Comparison of ENCODE assay signal across 24 cellular contexts in genomic region chr20:34254979-34255378, GRCh38. TPM values are rescaled to one million over a fixed set of nuclear protein-coding genes. Genes with fewer than 3 reads are reported as not detected.
"Had no signal": no experiment of that assay in that cellular context is flagged by ENCODE, and none has a peak within 500 bp of the region (broad histone marks: within the 10 kb centered on the region; RNA-seq: fewer than 3 reads in every experiment).

No MANE protein-coding gene starts in this region.

- DNase-seq: effector CD8-positive, alpha-beta T cell; gastrocnemius medialis; immature natural killer cell; mesenchymal stem cell; stimulated activated naive B cell treated with anti-CD40 and anti-IgM and Interleukin-4, amounts not matched to agents 10 μg/mL and 1 μg/mL and 100 μg/mL, for 72 hours had no signal

- ATAC-seq: gastrocnemius medialis; naive thymus-derived CD4-positive, alpha-beta T cell had no signal

- H3K27ac ChIP-seq: colonic mucosa, epithelial cell of prostate, gastrocnemius medialis, heart right ventricle, neural progenitor cell, right atrium auricular region, skin epidermis, suprapubic skin, transverse colon, upper lobe of right lung, vagina had no signal

- H3K36me3 ChIP-seq: colonic mucosa, gastrocnemius medialis, heart right ventricle, neural progenitor cell, prostate gland, right atrium auricular region, suprapubic skin, transverse colon, upper lobe of right lung, vagina had no signal

- H3K27me3 ChIP-seq: colonic mucosa, gastrocnemius medialis, heart right ventricle, neural progenitor cell, right atrium auricular region, suprapubic skin, transverse colon, upper lobe of right lung, vagina had no signal

- H3K4me3 ChIP-seq: colonic mucosa, gastrocnemius medialis, heart right ventricle, neural progenitor cell, prostate gland, right atrium auricular region, skin epidermis, suprapubic skin, transverse colon, upper lobe of right lung, vagina had no signal

- H3K4me1 ChIP-seq: colonic mucosa, gastrocnemius medialis, neural progenitor cell, right atrium auricular region, suprapubic skin, transverse colon, upper lobe of right lung, vagina had no signal

- H3K9me3 ChIP-seq: colonic mucosa, gastrocnemius medialis, heart right ventricle, prostate gland, right atrium auricular region, suprapubic skin, transverse colon, upper lobe of right lung, vagina had no signal

RNA-seq across cellular contexts. Expression of gene ASIP, which starts 13.8 kb away (rescaled TPM):
- total RNA-seq: chondrocyte; colonic mucosa; endodermal cell; esophagus mucosa; gastrocnemius medialis; lung microvascular endothelial cell; mesothelial cell of epicardium; mucosa of gallbladder; naive thymus-derived CD4-positive, alpha-beta T cell; osteocyte; suprapubic skin; transverse colon; upper lobe of right lung; vagina had no signal
